Comparison of ENCODE assay signal across 15 cellular contexts in the genomic region with DNA sequence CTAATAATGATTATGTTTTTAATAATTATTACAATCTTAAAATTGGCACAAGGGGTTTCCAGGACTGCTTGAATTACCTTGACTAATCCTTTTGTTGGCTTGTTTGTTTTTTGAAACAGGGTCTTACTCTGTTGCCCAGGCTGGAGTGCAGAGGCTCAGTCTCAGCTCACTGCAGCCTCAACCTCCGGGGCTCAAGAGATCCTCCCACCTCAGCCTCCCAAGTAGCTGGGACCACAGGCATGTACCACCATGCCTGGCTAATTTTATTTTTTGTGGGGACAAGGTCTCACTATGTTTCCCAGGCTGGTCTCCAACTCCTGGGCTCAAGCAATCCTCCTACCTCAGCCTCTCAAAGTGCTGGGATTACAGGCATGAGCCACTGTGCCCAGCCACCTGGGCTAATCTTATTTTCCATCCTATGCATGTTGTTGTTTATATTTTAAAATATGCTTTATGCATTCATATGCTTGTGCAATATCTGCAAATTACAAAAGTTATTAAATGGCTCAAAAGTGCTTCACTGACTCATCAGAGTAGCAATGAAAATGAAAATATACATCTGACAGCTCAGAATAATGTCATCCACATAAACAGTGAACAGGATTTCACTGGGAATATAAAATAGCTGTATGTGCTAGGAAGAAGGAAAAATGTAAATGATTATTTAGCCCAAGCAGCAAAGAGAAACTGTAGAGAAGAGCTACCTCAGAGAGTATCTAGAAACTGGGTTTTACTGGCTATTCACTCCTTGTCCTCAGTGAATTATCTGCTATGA. TPM values are rescaled to one million over a fixed set of nuclear protein-coding genes. Genes with fewer than 3 reads are reported as not detected.
DNase-seq lines count a peak whose midpoint lies in the region; ATAC-seq and TF ChIP-seq lines count a peak whose summit lies in the region.
"Had no signal": no experiment of that assay in that cellular context is flagged by ENCODE, and none has a peak within 500 bp of the region (broad histone marks: within the 10 kb centered on the region; RNA-seq: fewer than 3 reads in every experiment).

No MANE protein-coding gene starts in this region.

- H3K4me3 ChIP-seq in brain microvascular endothelial cell (ENCODE audit: low read depth, low read length) (no peak overlapping the region), vagina (no peak overlapping the region)
- H3K4me3 ChIP-seq: BLaER1, thyroid gland had no signal

- no peak overlapping the region for H3K4me3 Mint-ChIP-seq in activated T-helper 2 cell treated with anti-CD3 and anti-CD28 coated beads, Interferon-gamma antibody, Interleukin-2, Interleukin-4, amounts not matched to agents 10 μg/mL and 5 μg/mL and 100 μg/mL, durations not matched to agents 14 hours and 24 hours and 36 hours (ENCODE audit: low read depth)
- H3K4me3 Mint-ChIP-seq: activated B cell treated with CpG ODN at 0.5 μM for 24 hours; activated T-helper 1 cell treated with anti-CD3 and anti-CD28 coated beads, Interleukin-12 subunit alpha, Interleukin-12 subunit beta, Interleukin-2, Interleukin-4 antibody, amounts not matched to agents 30 ng/mL and 10 ng/mL and 1 ng/mL, durations not matched to agents 14 hours and 24 hours and 36 hours; central memory CD8-positive, alpha-beta T cell; stimulated activated memory B cell treated with anti-CD40 and anti-IgM and Interleukin-4, amounts not matched to agents 10 μg/mL and 1 μg/mL and 100 μg/mL, for 72 hours had no signal

- intact Hi-C loops in vagina (cut with DNase I) = loop anchor here (5.0 kb wide), 2 partner anchors 218 to 293 kb away; no protein-coding TSS in a partner anchor
- intact Hi-C loops in activated T-helper 2 cell treated with anti-CD3 and anti-CD28 coated beads, Interferon-gamma antibody, Interleukin-2, Interleukin-4, amounts not matched to agents 10 μg/mL and 5 μg/mL and 100 μg/mL, durations not matched to agents 14 hours and 24 hours and 36 hours (cut with micrococcal nuclease) = loop anchor here (1.0 kb wide), 3 partner anchors 90 to 297 kb away; no protein-coding TSS in a partner anchor

- no peaks in the 10 kb centered on the region for H3K36me3 ChIP-seq in brain microvascular endothelial cell (replicated peaks)
- H3K36me3 ChIP-seq in vagina = no peaks in the 10 kb centered on the region
- H3K36me3 ChIP-seq: BLaER1, thyroid gland had no signal

- H3K4me1 Mint-ChIP-seq in activated T-helper 2 cell treated with anti-CD3 and anti-CD28 coated beads, Interferon-gamma antibody, Interleukin-2, Interleukin-4, amounts not matched to agents 10 μg/mL and 5 μg/mL and 100 μg/mL, durations not matched to agents 14 hours and 24 hours and 36 hours (ENCODE audit: low read depth) = no peaks in the 10 kb centered on the region
- H3K4me1 Mint-ChIP-seq: activated B cell treated with CpG ODN at 0.5 μM for 24 hours had no signal

- in situ Hi-C loops in brain microvascular endothelial cell (cut with HindIII; ENCODE audit: low pct_ligation_motif_present, low sequenced_read_pairs) = no loop called here

- no peak for ATAC-seq in GM21447 (IDR thresholded peaks at IDR 0.05; ENCODE audit: unreplicated experiment)

- no peaks in the 10 kb centered on the region for H3K9me3 Mint-ChIP-seq in activated T-helper 2 cell treated with anti-CD3 and anti-CD28 coated beads, Interferon-gamma antibody, Interleukin-2, Interleukin-4, amounts not matched to agents 10 μg/mL and 5 μg/mL and 100 μg/mL, durations not matched to agents 14 hours and 24 hours and 36 hours
- H3K9me3 Mint-ChIP-seq: activated B cell treated with CpG ODN at 0.5 μM for 24 hours; activated T-helper 1 cell treated with anti-CD3 and anti-CD28 coated beads, Interleukin-12 subunit alpha, Interleukin-12 subunit beta, Interleukin-2, Interleukin-4 antibody, amounts not matched to agents 30 ng/mL and 10 ng/mL and 1 ng/mL, durations not matched to agents 14 hours and 24 hours and 36 hours; central memory CD8-positive, alpha-beta T cell; stimulated activated memory B cell treated with anti-CD40 and anti-IgM and Interleukin-4, amounts not matched to agents 10 μg/mL and 1 μg/mL and 100 μg/mL, for 72 hours had no signal

- TF ChIP-seq POLR2A in vagina (IDR thresholded peaks at IDR 0.05) = no peak

- DNase-seq in LHCN-M2 (ENCODE audit: low read depth) (peak; percentile 48), brain microvascular endothelial cell (no peak), hepatic stellate cell (ENCODE audit: low spot score) (peak; percentile 55), vagina (ENCODE audit: extremely low spot score in 2 of 2) (no peak), germinal center (ENCODE audit: low spot score) (no peak)
- no peak for DNase-seq in activated T-helper 2 cell treated with anti-CD3 and anti-CD28 coated beads, Interferon-gamma antibody, Interleukin-2, Interleukin-4, amounts not matched to agents 10 μg/mL and 5 μg/mL and 100 μg/mL, durations not matched to agents 14 hours and 24 hours and 36 hours (ENCODE audit: low spot score)
- DNase-seq: activated B cell treated with CpG ODN at 0.5 μM for 24 hours had no signal

- no peak overlapping the region for H3K27ac Mint-ChIP-seq in activated T-helper 2 cell treated with anti-CD3 and anti-CD28 coated beads, Interferon-gamma antibody, Interleukin-2, Interleukin-4, amounts not matched to agents 10 μg/mL and 5 μg/mL and 100 μg/mL, durations not matched to agents 14 hours and 24 hours and 36 hours
- H3K27ac Mint-ChIP-seq: activated B cell treated with CpG ODN at 0.5 μM for 24 hours; activated T-helper 1 cell treated with anti-CD3 and anti-CD28 coated beads, Interleukin-12 subunit alpha, Interleukin-12 subunit beta, Interleukin-2, Interleukin-4 antibody, amounts not matched to agents 30 ng/mL and 10 ng/mL and 1 ng/mL, durations not matched to agents 14 hours and 24 hours and 36 hours; stimulated activated memory B cell treated with anti-CD40 and anti-IgM and Interleukin-4, amounts not matched to agents 10 μg/mL and 1 μg/mL and 100 μg/mL, for 72 hours had no signal

- no peaks in the 10 kb centered on the region for H3K9me3 ChIP-seq in vagina
- H3K9me3 ChIP-seq: thyroid gland had no signal

- H3K36me3 Mint-ChIP-seq in activated T-helper 2 cell treated with anti-CD3 and anti-CD28 coated beads, Interferon-gamma antibody, Interleukin-2, Interleukin-4, amounts not matched to agents 10 μg/mL and 5 μg/mL and 100 μg/mL, durations not matched to agents 14 hours and 24 hours and 36 hours (ENCODE audit: low read depth) = no peaks in the 10 kb centered on the region
- H3K36me3 Mint-ChIP-seq: stimulated activated memory B cell treated with anti-CD40 and anti-IgM and Interleukin-4, amounts not matched to agents 10 μg/mL and 1 μg/mL and 100 μg/mL, for 72 hours had no signal

- no peaks in the 10 kb centered on the region for H3K27me3 ChIP-seq in brain microvascular endothelial cell (replicated peaks)
- no peaks in the 10 kb centered on the region for H3K27me3 ChIP-seq in vagina
- H3K27me3 ChIP-seq: BLaER1, thyroid gland had no signal

- H3K27ac ChIP-seq in brain microvascular endothelial cell = peak overlapping the region; percentile 89
- H3K27ac ChIP-seq in vagina = peak overlapping the region; percentile 20
- H3K27ac ChIP-seq: BLaER1, thyroid gland had no signal

- peaks cover 19% of the 10 kb centered on the region for H3K27me3 Mint-ChIP-seq in activated T-helper 2 cell treated with anti-CD3 and anti-CD28 coated beads, Interferon-gamma antibody, Interleukin-2, Interleukin-4, amounts not matched to agents 10 μg/mL and 5 μg/mL and 100 μg/mL, durations not matched to agents 14 hours and 24 hours and 36 hours (ENCODE audit: low read depth)

- TF ChIP-seq CTCF in brain microvascular endothelial cell (IDR thresholded peaks at IDR 0.05; ENCODE audit: low read depth, low read length, missing control alignments) = no peak
- no peak for TF ChIP-seq CTCF in vagina (IDR thresholded peaks at IDR 0.05)

- peaks cover 3% of the 10 kb centered on the region for H3K4me1 ChIP-seq in vagina

RNA-seq across cellular contexts. Expression of a gene that starts 24.8 kb away (rescaled TPM):
- total RNA-seq in LHCN-M2 (2014; rRNA removed) (not detected in 2 replicates), vagina (14.7 TPM)
- polyA plus RNA-seq in LHCN-M2 (2012) = 0.23 TPM
- not detected in 2 replicates for total RNA-seq in activated T-helper 2 cell treated with anti-CD3 and anti-CD28 coated beads, Interferon-gamma antibody, Interleukin-2, Interleukin-4, amounts not matched to agents 10 μg/mL and 5 μg/mL and 100 μg/mL, durations not matched to agents 14 hours and 24 hours and 36 hours
- total RNA-seq: activated B cell treated with CpG ODN at 0.5 μM for 24 hours; activated T-helper 1 cell treated with anti-CD3 and anti-CD28 coated beads, Interleukin-12 subunit alpha, Interleukin-12 subunit beta, Interleukin-2, Interleukin-4 antibody, amounts not matched to agents 30 ng/mL and 10 ng/mL and 1 ng/mL, durations not matched to agents 14 hours and 24 hours and 36 hours; glomerular endothelial cell; T-helper 1 cell treated with Interleukin-12 subunit alpha and Interleukin-12 subunit beta and Interleukin-4 antibody, amounts not matched to agents 30 ng/mL and 1 ng/mL, for 36 hours had no signal

RNA-seq across cellular contexts. Expression of a gene that starts 56.2 kb away (rescaled TPM):
- 177 and 233 TPM in 2 replicates for total RNA-seq in LHCN-M2 (2014; rRNA removed)
- 109 TPM for polyA plus RNA-seq in LHCN-M2 (2012)
- total RNA-seq in vagina = 271 TPM
- 37.6 TPM in 2 replicates for total RNA-seq in activated T-helper 2 cell treated with anti-CD3 and anti-CD28 coated beads, Interferon-gamma antibody, Interleukin-2, Interleukin-4, amounts not matched to agents 10 μg/mL and 5 μg/mL and 100 μg/mL, durations not matched to agents 14 hours and 24 hours and 36 hours
- total RNA-seq: activated B cell treated with CpG ODN at 0.5 μM for 24 hours had no signal

Comparison
In these comparisons a context has a peak if more than half of its experiments do, and no peak if none do; other contexts are left out.
1. DNase-seq: peak in LHCN-M2 (single experiment) and hepatic stellate cell (single experiment); none in brain microvascular endothelial cell (single experiment), vagina (0 of 2), activated T-helper 2 cell treated with anti-CD3 and anti-CD28 coated beads, Interferon-gamma antibody, Interleukin-2, Interleukin-4, amounts not matched to agents 10 μg/mL and 5 μg/mL and 100 μg/mL, durations not matched to agents 14 hours and 24 hours and 36 hours (single experiment) and germinal center (single experiment).
2. RNA of a gene that starts 24.8 kb away (total RNA-seq): 14.7 TPM in vagina (single experiment); not detected in LHCN-M2 and not detected in activated T-helper 2 cell treated with anti-CD3 and anti-CD28 coated beads, Interferon-gamma antibody, Interleukin-2, Interleukin-4, amounts not matched to agents 10 μg/mL and 5 μg/mL and 100 μg/mL, durations not matched to agents 14 hours and 24 hours and 36 hours; every median in the first group is over 10 times any median in the second.